ENCODE assay signal across 8 cellular contexts in the genomic region with DNA sequence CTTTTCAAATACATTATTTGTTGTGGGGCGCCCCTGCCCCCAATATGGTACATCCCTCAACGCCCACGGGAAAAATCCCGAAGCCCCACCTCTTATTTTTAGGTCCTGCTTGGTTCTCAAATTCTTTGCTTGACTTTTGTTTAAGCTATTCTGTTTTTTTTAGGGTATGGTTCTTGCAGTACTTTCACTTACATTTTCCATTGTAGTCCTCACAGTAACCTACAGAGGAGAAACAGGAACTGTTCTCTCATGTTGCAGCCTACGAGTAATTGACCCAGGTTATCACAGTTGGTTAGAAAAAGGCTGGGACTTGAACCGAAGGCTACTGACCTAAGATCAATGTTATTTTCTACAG. TPM values are rescaled to one million over a fixed set of nuclear protein-coding genes. Genes with fewer than 3 reads are reported as not detected.
DNase-seq lines count a peak whose midpoint lies in the region; ATAC-seq and TF ChIP-seq lines count a peak whose summit lies in the region.

No MANE protein-coding gene starts in this region.

- peaks cover 0 to 3% of the 10 kb centered on the region in 2 donors for H3K9me3 Mint-ChIP-seq in activated T-cell treated with anti-CD3 and anti-CD28 coated beads, Interleukin-2, amount 50 U/mL, for 72 hours
- H3K9me3 Mint-ChIP-seq in stimulated activated naive CD8-positive, alpha-beta T cell treated with anti-CD3 and anti-CD28 coated beads, Interleukin-15, amount 100 ng/mL, for 72 hours = peaks cover 9 to 11% of the 10 kb centered on the region in 2 donors

- no peak for DNase-seq in activated T-cell treated with anti-CD3 and anti-CD28 coated beads, Interleukin-2, amount 50 U/mL, for 72 hours
- DNase-seq in activated T-cell treated with anti-CD3 and anti-CD28 coated beads, Interleukin-2, amount 50 U/mL, for 48 hours = no peak
- no peak for DNase-seq in NB4 (ENCODE audit: low read depth)
- no peak for DNase-seq in adipocyte (ENCODE audit: low read depth)
- DNase-seq in stimulated activated naive CD8-positive, alpha-beta T cell treated with anti-CD3 and anti-CD28 coated beads, Interleukin-15, amount 100 ng/mL, for 72 hours = no peak
- DNase-seq in NCI-H2227 treated with DMSO at 0.1 percent for 48 hours (lab: John Stamatoyannopoulos, UW) = no peak

- ATAC-seq in activated T-cell treated with anti-CD3 and anti-CD28 coated beads, Interleukin-2, amount 50 U/mL, for 72 hours (replicated peaks in 1 of 2) = peak; percentile 54 to 63
- ATAC-seq in HG02610 (IDR thresholded peaks at IDR 0.05; ENCODE audit: unreplicated experiment) = peak; percentile 65
- peak; percentile 75 for ATAC-seq in stimulated activated naive CD8-positive, alpha-beta T cell treated with anti-CD3 and anti-CD28 coated beads, Interleukin-15, amount 100 ng/mL, for 72 hours

- H3K4me3 ChIP-seq in NB4 (ENCODE audit: low read depth, low read length) = peak overlapping the region; percentile 69
- peak overlapping the region; percentile 86 for H3K4me3 ChIP-seq in adipocyte (ENCODE audit: low read length)
- H3K4me3 ChIP-seq in iPS-20b (ENCODE audit: low read length) = peak overlapping the region; percentile 77

- peak overlapping the region; percentile 94 for H3K9ac ChIP-seq in adipocyte (ENCODE audit: low read length)
- peak overlapping the region; percentile 90; the same call in 1 of the 2 replicates for H3K9ac ChIP-seq in iPS-20b (ENCODE audit: low read depth, low read length)

- H3K9me3 ChIP-seq in adipocyte (ENCODE audit: control insufficient read depth, low read length) (no peaks in the 10 kb centered on the region), iPS-20b (ENCODE audit: insufficient read depth, low read depth, low read length) (no peaks in the 10 kb centered on the region)

- H3K27me3 ChIP-seq in adipocyte (replicated peaks; ENCODE audit: control insufficient read depth, insufficient read depth, low read length) (no peaks in the 10 kb centered on the region), iPS-20b (ENCODE audit: insufficient read depth, low read length) (no peaks in the 10 kb centered on the region)

- peak overlapping the region; percentile 98 for H3K27ac Mint-ChIP-seq in activated T-cell treated with anti-CD3 and anti-CD28 coated beads, Interleukin-2, amount 50 U/mL, for 72 hours
- H3K27ac Mint-ChIP-seq in stimulated activated naive CD8-positive, alpha-beta T cell treated with anti-CD3 and anti-CD28 coated beads, Interleukin-15, amount 100 ng/mL, for 72 hours = peak overlapping the region; percentile 100

- H3K36me3 ChIP-seq in adipocyte (ENCODE audit: control insufficient read depth, insufficient read depth, low read length, severe bottlenecking) (no peaks in the 10 kb centered on the region), iPS-20b (ENCODE audit: insufficient read depth, low read depth, low read length) (peaks cover 24% of the 10 kb centered on the region)

- no peak for TF ChIP-seq POLR2A in NB4 (IDR thresholded peaks at IDR 0.05; ENCODE audit: extremely low read depth, insufficient read length)

- TF ChIP-seq CTCF in NB4 (IDR thresholded peaks at IDR 0.05; ENCODE audit: low read depth, low read length) = no peak

- peaks cover 7 to 10% of the 10 kb centered on the region in 2 donors for H3K36me3 Mint-ChIP-seq in activated T-cell treated with anti-CD3 and anti-CD28 coated beads, Interleukin-2, amount 50 U/mL, for 72 hours (ENCODE audit: insufficient read depth in 2 of 2)

- H3K27ac ChIP-seq in iPS-20b (ENCODE audit: low read length) = peak overlapping the region; percentile 80

- H3K4me1 ChIP-seq in adipocyte (ENCODE audit: control insufficient read depth, insufficient read depth, low read length) (peaks cover 18% of the 10 kb centered on the region), iPS-20b (ENCODE audit: insufficient read depth, low read length) (peaks cover 3% of the 10 kb centered on the region; the same call in 1 of the 2 replicates)

- H3K4me1 Mint-ChIP-seq in activated T-cell treated with anti-CD3 and anti-CD28 coated beads, Interleukin-2, amount 50 U/mL, for 72 hours (ENCODE audit: low read depth) = peaks cover 37% of the 10 kb centered on the region
- peaks cover 32% of the 10 kb centered on the region for H3K4me1 Mint-ChIP-seq in stimulated activated naive CD8-positive, alpha-beta T cell treated with anti-CD3 and anti-CD28 coated beads, Interleukin-15, amount 100 ng/mL, for 72 hours

- no peaks in the 10 kb centered on the region for H3K27me3 Mint-ChIP-seq in activated T-cell treated with anti-CD3 and anti-CD28 coated beads, Interleukin-2, amount 50 U/mL, for 72 hours (ENCODE audit: low read depth)
- H3K27me3 Mint-ChIP-seq in stimulated activated naive CD8-positive, alpha-beta T cell treated with anti-CD3 and anti-CD28 coated beads, Interleukin-15, amount 100 ng/mL, for 72 hours = no peaks in the 10 kb centered on the region

- peak overlapping the region; percentile 85 to 95 for H3K4me3 Mint-ChIP-seq in activated T-cell treated with anti-CD3 and anti-CD28 coated beads, Interleukin-2, amount 50 U/mL, for 72 hours
- H3K4me3 Mint-ChIP-seq in stimulated activated naive CD8-positive, alpha-beta T cell treated with anti-CD3 and anti-CD28 coated beads, Interleukin-15, amount 100 ng/mL, for 72 hours = peak overlapping the region; percentile 92 to 97

RNA-seq across cellular contexts. Expression of gene C21orf91, which starts 0.7 kb away (rescaled TPM):
- 10 to 100 TPM; 22.7 to 24.2 TPM for total RNA-seq in activated T-cell treated with anti-CD3 and anti-CD28 coated beads, Interleukin-2, amount 50 U/mL, for 72 hours
